Comparison of ENCODE assay signal across 17 cellular contexts in genomic region chr9:69430206-69430605, GRCh38.
DNase-seq lines count a peak whose midpoint lies in the region; ATAC-seq and TF ChIP-seq lines count a peak whose summit lies in the region.
"Had no signal": no experiment of that assay in that cellular context is flagged by ENCODE, and none has a peak within 500 bp of the region (broad histone marks: within the 10 kb centered on the region; RNA-seq: fewer than 3 reads in every experiment).

No MANE protein-coding gene starts in this region.

- intact Hi-C loops in sigmoid colon (cut with DNase I): no loop called here

- DNase-seq in NCI-H82 (lab: John Stamatoyannopoulos, UW): peak; percentile 50
- DNase-seq in NCI-H82 treated with DMSO at 0.1 percent for 48 hours (lab: John Stamatoyannopoulos, UW; ENCODE audit: unreplicated experiment): no peak
- no peak for DNase-seq in neural crest cell (ENCODE audit: low read depth, low spot score)
- peak; percentile 63 for DNase-seq in sigmoid colon
- DNase-seq in NAMALWA (ENCODE audit: low spot score): no peak
- DNase-seq: AML-193; Calu3; CD8-positive, alpha-beta T cell; DMS79 treated with DMSO at 0.1 percent for 48 hours; GF-D8; HCEC 1CT had no signal

- no peaks in the 10 kb centered on the region for H3K27me3 ChIP-seq in sigmoid colon
- H3K27me3 ChIP-seq: BLaER1 treated with 17β-estradiol and CSF1 and Interleukin-3, amounts not matched to agents 10 nM and 100 nM had no signal

- no peak for TF ChIP-seq EP300 in sigmoid colon (IDR thresholded peaks at IDR 0.05)

- no peaks in the 10 kb centered on the region for H3K4me1 ChIP-seq in sigmoid colon
- H3K4me1 ChIP-seq: A549 had no signal

- peaks cover 12% of the 10 kb centered on the region for H3K36me3 Mint-ChIP-seq in neural crest cell (ENCODE audit: low read depth)
- H3K36me3 Mint-ChIP-seq: CD8-positive, alpha-beta T cell had no signal

- H3K4me1 Mint-ChIP-seq in neural crest cell: peaks cover 18% of the 10 kb centered on the region
- H3K4me1 Mint-ChIP-seq: GM23338 had no signal

- H3K4me3 Mint-ChIP-seq in neural crest cell: no peak overlapping the region
- H3K4me3 Mint-ChIP-seq: CD8-positive, alpha-beta T cell; GM23338 had no signal

- H3K36me3 ChIP-seq in sigmoid colon: no peaks in the 10 kb centered on the region

- no peaks in the 10 kb centered on the region for H3K27me3 Mint-ChIP-seq in neural crest cell (ENCODE audit: low read depth)

- no peak overlapping the region for H3K4me3 ChIP-seq in sigmoid colon
- H3K4me3 ChIP-seq: A549; BLaER1 treated with 17β-estradiol and CSF1 and Interleukin-3, amounts not matched to agents 10 nM and 100 nM; GM23338 had no signal

- H3K27ac ChIP-seq in sigmoid colon: no peak overlapping the region
- H3K27ac ChIP-seq: 22Rv1; A549; BLaER1 treated with 17β-estradiol and CSF1 and Interleukin-3, amounts not matched to agents 10 nM and 100 nM had no signal

- H3K27ac Mint-ChIP-seq in neural crest cell (ENCODE audit: unreplicated experiment): peak overlapping the region; percentile 61
- H3K27ac Mint-ChIP-seq: CD8-positive, alpha-beta T cell; GM23338 had no signal

- H3K9me3 Mint-ChIP-seq in neural crest cell: peaks cover 10% of the 10 kb centered on the region
- H3K9me3 Mint-ChIP-seq: CD8-positive, alpha-beta T cell had no signal

- H3K9me3 ChIP-seq in sigmoid colon: no peaks in the 10 kb centered on the region
- H3K9me3 ChIP-seq: A549 had no signal

- no peak for TF ChIP-seq CTCF in neural crest cell (conservative IDR thresholded peaks at IDR 0.05)
- no peak for TF ChIP-seq CTCF in sigmoid colon (IDR thresholded peaks at IDR 0.05)

- TF ChIP-seq POLR2A in sigmoid colon (IDR thresholded peaks at IDR 0.05): no peak

- WGBS in sigmoid colon, 2 donors: 89 to 94% methylated on average over 4 of the region's 4 CpGs

- no peak for ATAC-seq in HG03196 (IDR thresholded peaks at IDR 0.05; ENCODE audit: unreplicated experiment)
- no peak for ATAC-seq in HG03565 (IDR thresholded peaks at IDR 0.05; ENCODE audit: unreplicated experiment)
- ATAC-seq: A549; CD8-positive, alpha-beta T cell; GM23338 had no signal

Comparison
In these comparisons a context has a peak if more than half of its experiments do, and no peak if none do; other contexts are left out.
1. DNase-seq: peak in NCI-H82 (single experiment) and sigmoid colon (single experiment); none in NCI-H82 treated with DMSO at 0.1 percent for 48 hours (single experiment), neural crest cell (single experiment) and NAMALWA (single experiment).